9 cellular contexts compared by ENCODE assay signal in the genomic region with DNA sequence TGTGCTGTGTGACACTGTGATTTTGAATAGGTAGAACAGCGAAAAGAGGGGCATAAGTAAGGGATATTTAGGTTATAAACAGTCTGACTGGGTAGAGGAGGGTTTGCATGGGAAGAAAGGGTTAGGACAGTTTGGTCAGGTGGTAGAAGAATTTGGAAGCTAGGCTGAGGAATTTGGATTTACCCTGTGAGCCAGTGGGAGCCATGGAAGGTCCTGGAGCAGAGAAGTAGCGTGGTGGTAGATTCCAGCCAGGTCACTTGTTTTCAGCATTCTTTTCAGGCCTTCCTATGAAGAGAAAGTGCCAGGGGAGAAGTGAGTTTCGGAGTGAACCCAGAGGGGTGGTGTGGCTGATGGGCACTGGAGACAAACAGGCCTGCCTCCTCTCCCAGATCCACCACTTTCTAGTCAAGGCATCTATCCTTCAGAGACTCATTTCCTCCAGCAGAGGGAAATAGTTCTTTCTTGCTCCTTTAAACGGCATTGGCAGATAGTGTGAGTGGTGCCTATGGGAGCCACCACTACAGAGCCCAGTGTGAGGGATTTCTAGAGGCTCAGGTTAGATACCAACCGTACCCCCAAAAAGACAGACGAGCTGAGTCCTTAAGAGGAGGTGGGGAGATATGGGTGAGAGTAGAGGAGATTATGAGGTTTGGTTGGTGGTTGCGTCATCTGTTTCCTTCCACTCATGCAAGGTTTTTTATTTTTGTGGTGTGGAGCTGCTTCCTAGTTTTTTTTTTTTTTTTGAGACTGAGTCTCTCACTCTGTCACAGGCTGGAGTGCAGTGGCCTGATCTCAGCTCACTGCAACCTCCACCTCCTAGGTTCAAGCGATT. TPM values are rescaled to one million over a fixed set of nuclear protein-coding genes. Genes with fewer than 3 reads are reported as not detected.
DNase-seq lines count a peak whose midpoint lies in the region; ATAC-seq and TF ChIP-seq lines count a peak whose summit lies in the region.
"Had no signal": no experiment of that assay in that cellular context is flagged by ENCODE, and none has a peak within 500 bp of the region (broad histone marks: within the 10 kb centered on the region; RNA-seq: fewer than 3 reads in every experiment).

No MANE protein-coding gene starts in this region.

- no peaks in the 10 kb centered on the region for H3K9me3 ChIP-seq in AG04450 (ENCODE audit: control insufficient read depth, insufficient read depth, low read length)

- TF ChIP-seq CTCF in AG04450 (IDR thresholded peaks at IDR 0.05; ENCODE audit: low read depth, low read length) (peak; percentile 24; the same call in 1 of the 2 replicates), foreskin keratinocyte (conservative IDR thresholded peaks at IDR 0.05) (peak; percentile 12)

- H3K4me1 ChIP-seq in foreskin keratinocyte = no peaks in the 10 kb centered on the region

- H3K27ac Mint-ChIP-seq in T-helper 2 cell treated with Interferon-gamma antibody and Interleukin-4, amounts not matched to agents 5 μg/mL and 100 μg/mL, for 36 hours = peak overlapping the region; percentile 97

- ATAC-seq in foreskin keratinocyte (no peak), GM18511 (IDR thresholded peaks at IDR 0.05; ENCODE audit: unreplicated experiment) (no peak)

- DNase-seq in AG04450 (ENCODE audit: low read depth, low spot score) (no peak), HCEC 1CT (peak; percentile 22), foreskin keratinocyte (no peak), NCI-H2171 treated with DMSO at 0.1 percent for 48 hours (lab: John Stamatoyannopoulos, UW) (no peak), NCI-H2081 (lab: John Stamatoyannopoulos, UW) (no peak)
- peak; percentile 54 for DNase-seq in T-helper 2 cell treated with Interferon-gamma antibody and Interleukin-4, amounts not matched to agents 5 μg/mL and 100 μg/mL, for 36 hours (ENCODE audit: low spot score)
- no peak for DNase-seq in activated CD4-positive, alpha-beta T cell treated with anti-CD3 and anti-CD28 coated beads for 48 hours
- DNase-seq: Calu3 had no signal

- H3K27ac ChIP-seq in AG04450 (ENCODE audit: low read depth, low read length) (no peak overlapping the region), foreskin keratinocyte (no peak overlapping the region)

- H3K4me1 Mint-ChIP-seq in T-helper 2 cell treated with Interferon-gamma antibody and Interleukin-4, amounts not matched to agents 5 μg/mL and 100 μg/mL, for 36 hours (ENCODE audit: low read depth) = peaks cover 74% of the 10 kb centered on the region

- no peaks in the 10 kb centered on the region for H3K27me3 ChIP-seq in AG04450 (ENCODE audit: control insufficient read depth, insufficient read depth, low read length)
- H3K27me3 ChIP-seq in foreskin keratinocyte = no peaks in the 10 kb centered on the region

- H3K4me3 Mint-ChIP-seq in T-helper 2 cell treated with Interferon-gamma antibody and Interleukin-4, amounts not matched to agents 5 μg/mL and 100 μg/mL, for 36 hours = peak overlapping the region; percentile 88

- no peak overlapping the region for H3K4me3 ChIP-seq in AG04450 (ENCODE audit: low read depth, low read length)

- H3K9me3 Mint-ChIP-seq in T-helper 2 cell treated with Interferon-gamma antibody and Interleukin-4, amounts not matched to agents 5 μg/mL and 100 μg/mL, for 36 hours = no peaks in the 10 kb centered on the region

- CTCF ChIA-PET in AG04450 (lab: Charles Lee) = interaction anchor here (0.5 kb wide), 1 partner anchor 45 kb away, joined by 3 read pairs; no protein-coding TSS in a partner anchor

- H3K36me3 Mint-ChIP-seq in T-helper 2 cell treated with Interferon-gamma antibody and Interleukin-4, amounts not matched to agents 5 μg/mL and 100 μg/mL, for 36 hours (ENCODE audit: low read depth) = peaks cover 27% of the 10 kb centered on the region

- POLR2A ChIA-PET in AG04450 (lab: Yijun Ruan, JAX) = no interaction called here

- no peaks in the 10 kb centered on the region for H3K27me3 Mint-ChIP-seq in T-helper 2 cell treated with Interferon-gamma antibody and Interleukin-4, amounts not matched to agents 5 μg/mL and 100 μg/mL, for 36 hours (ENCODE audit: low read depth)

RNA-seq across cellular contexts. Expression of gene PXK, which starts 21.2 kb away (rescaled TPM):
- polyA plus RNA-seq in AG04450 (2011; rRNA removed) (56.6 and 70.3 TPM in 2 replicates), foreskin keratinocyte (7.9 and 8.0 TPM in 2 replicates)
- polyA minus RNA-seq in AG04450 (2011; rRNA and poly(A)+ RNA removed) = 47.1 and 50.1 TPM in 2 replicates
- total RNA-seq in foreskin keratinocyte = 14.5 and 18.8 TPM in 2 replicates

RNA-seq across cellular contexts. Expression of gene HTD2, which starts 47.6 kb away (rescaled TPM):
- 7.1 and 9.6 TPM in 2 replicates for polyA plus RNA-seq in AG04450 (2011; rRNA removed)
- polyA minus RNA-seq in AG04450 (2011; rRNA and poly(A)+ RNA removed) = 2.0 and 2.3 TPM in 2 replicates
- 6.5 and 7.5 TPM in 2 replicates for total RNA-seq in foreskin keratinocyte
- polyA plus RNA-seq in foreskin keratinocyte = 5.2 and 7.0 TPM in 2 replicates

RNA-seq across cellular contexts. Expression of gene RPP14, which starts 47.9 kb away (rescaled TPM):
- polyA plus RNA-seq in AG04450 (2011; rRNA removed) = 14.7 and 18.5 TPM in 2 replicates
- polyA minus RNA-seq in AG04450 (2011; rRNA and poly(A)+ RNA removed) = 6.8 and 8.8 TPM in 2 replicates
- 13.5 and 13.6 TPM in 2 replicates for total RNA-seq in foreskin keratinocyte
- 8.3 and 8.7 TPM in 2 replicates for polyA plus RNA-seq in foreskin keratinocyte

Comparison
In these comparisons a context has a peak if more than half of its experiments do, and no peak if none do; other contexts are left out.
1. DNase-seq: peak in HCEC 1CT (single experiment) and T-helper 2 cell treated with Interferon-gamma antibody and Interleukin-4, amounts not matched to agents 5 μg/mL and 100 μg/mL, for 36 hours (single experiment); none in AG04450 (single experiment), foreskin keratinocyte (0 of 2), NCI-H2171 treated with DMSO at 0.1 percent for 48 hours (single experiment), NCI-H2081 (0 of 2) and activated CD4-positive, alpha-beta T cell treated with anti-CD3 and anti-CD28 coated beads for 48 hours (single experiment).